In the genomic region with DNA sequence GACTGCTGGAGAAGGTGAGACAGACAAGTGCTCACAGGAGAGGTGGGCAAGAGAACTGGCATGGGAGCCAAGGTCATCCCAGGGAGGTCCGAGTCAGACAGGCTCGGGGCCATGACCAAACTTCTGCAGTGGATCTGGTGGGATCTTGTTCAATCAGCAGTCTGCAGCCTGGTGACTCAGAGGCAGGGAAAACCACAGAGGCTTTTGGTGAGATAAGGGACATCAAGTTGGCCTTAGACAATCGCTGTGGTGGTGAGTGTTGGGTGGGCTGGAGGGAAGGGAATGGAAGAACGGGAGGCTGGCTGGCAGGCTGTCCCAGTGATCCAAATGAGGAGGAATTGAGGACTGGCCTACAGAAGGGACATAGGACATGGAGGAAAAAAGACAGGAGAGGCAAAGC, we compare ENCODE assay signal across 1 cellular context.
TF ChIP-seq lines count a peak whose summit lies in the region.

No MANE protein-coding gene starts in this region.

TF ChIP-seq in SK-N-SH, 30 proteins besides CTCF, POLR2A, EP300 and RAD21 (continued from another document):
- TF ChIP-seq, protein P1, sequence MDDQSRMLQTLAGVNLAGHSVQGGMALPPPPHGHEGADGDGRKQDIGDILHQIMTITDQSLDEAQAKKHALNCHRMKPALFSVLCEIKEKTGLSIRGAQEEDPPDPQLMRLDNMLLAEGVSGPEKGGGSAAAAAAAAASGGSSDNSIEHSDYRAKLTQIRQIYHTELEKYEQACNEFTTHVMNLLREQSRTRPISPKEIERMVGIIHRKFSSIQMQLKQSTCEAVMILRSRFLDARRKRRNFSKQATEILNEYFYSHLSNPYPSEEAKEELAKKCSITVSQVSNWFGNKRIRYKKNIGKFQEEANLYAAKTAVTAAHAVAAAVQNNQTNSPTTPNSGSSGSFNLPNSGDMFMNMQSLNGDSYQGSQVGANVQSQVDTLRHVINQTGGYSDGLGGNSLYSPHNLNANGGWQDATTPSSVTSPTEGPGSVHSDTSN (IDR thresholded peaks at IDR 0.05) = peak; percentile 72
- TF ChIP-seq NFIC (IDR thresholded peaks at IDR 0.05; ENCODE audit: borderline replicate concordance) = peak; percentile 71
- TF ChIP-seq SMC3 (IDR thresholded peaks at IDR 0.05; ENCODE audit: low read depth, low read length) = no peak
- no peak for TF ChIP-seq ELF1 (IDR thresholded peaks at IDR 0.05)
- TF ChIP-seq, protein P2, sequence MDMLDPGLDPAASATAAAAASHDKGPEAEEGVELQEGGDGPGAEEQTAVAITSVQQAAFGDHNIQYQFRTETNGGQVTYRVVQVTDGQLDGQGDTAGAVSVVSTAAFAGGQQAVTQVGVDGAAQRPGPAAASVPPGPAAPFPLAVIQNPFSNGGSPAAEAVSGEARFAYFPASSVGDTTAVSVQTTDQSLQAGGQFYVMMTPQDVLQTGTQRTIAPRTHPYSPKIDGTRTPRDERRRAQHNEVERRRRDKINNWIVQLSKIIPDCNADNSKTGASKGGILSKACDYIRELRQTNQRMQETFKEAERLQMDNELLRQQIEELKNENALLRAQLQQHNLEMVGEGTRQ (IDR thresholded peaks at IDR 0.05; ENCODE audit: borderline replicate concordance, low read depth, low read length) = no peak
